In the genomic region with DNA sequence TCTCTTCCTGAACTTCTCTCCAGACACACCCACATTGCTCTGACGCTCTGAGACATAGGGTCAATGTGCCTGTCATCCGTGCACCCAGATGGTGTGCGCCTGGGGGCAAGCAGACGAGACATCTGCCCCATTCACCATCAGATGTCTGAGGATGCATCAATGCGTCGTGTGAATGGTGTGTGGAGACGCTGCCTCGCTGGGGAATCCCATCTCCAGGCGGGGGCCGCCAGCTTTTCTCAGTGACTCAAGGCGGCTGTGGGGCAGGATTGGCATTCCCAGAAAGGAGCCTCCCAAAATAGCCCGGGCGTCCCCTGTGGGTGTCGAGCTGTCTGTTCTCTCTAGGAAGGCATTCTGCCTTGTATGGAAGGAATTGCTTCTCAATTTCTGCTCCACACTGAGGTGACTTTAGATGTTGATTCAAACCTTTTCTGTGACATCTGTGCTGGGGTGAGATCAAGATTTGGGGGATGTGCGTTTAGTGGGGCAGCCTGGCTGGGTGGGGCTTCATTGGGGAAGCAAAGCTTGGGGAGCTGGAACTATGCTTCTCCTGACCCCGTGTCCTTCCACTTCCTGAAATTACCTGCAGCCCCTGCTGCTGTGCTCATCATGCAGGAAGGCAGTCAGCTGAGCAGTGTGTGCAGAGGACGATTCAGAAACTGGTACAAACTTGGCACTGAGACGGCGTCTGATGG, we compare ENCODE assay signal across 17 cellular contexts.
DNase-seq lines count a peak whose midpoint lies in the region; ATAC-seq and TF ChIP-seq lines count a peak whose summit lies in the region.
"Had no signal": no experiment of that assay in that cellular context is flagged by ENCODE, and none has a peak within 500 bp of the region (broad histone marks: within the 10 kb centered on the region; RNA-seq: fewer than 3 reads in every experiment).

No MANE protein-coding gene starts in this region.

- H3K27ac Mint-ChIP-seq in nephron progenitor cell: no peak overlapping the region
- H3K27ac Mint-ChIP-seq: activated naive CD4-positive, alpha-beta T cell treated with anti-CD3 and anti-CD28 coated beads, Interleukin-2, amount 10 ng/mL, durations not matched to agents 7 days and 5 days; dendritic cell treated with granulocyte-macrophage colony-stimulating factor and Interleukin-4, amounts not matched to agents 40 ng/mL and 50 ng/mL, for 4 days; natural killer cell treated with Interleukin-12 subunit alpha and Interleukin-12 subunit beta and Interleukin-15 and Interleukin-18, amount 100 ng/mL, for 72 hours; stimulated activated memory B cell treated with anti-CD40 and anti-IgM and Interleukin-4, amounts not matched to agents 10 μg/mL and 1 μg/mL and 100 μg/mL, for 72 hours had no signal

- H3K4me3 Mint-ChIP-seq in nephron progenitor cell: no peak overlapping the region
- H3K4me3 Mint-ChIP-seq: activated naive CD4-positive, alpha-beta T cell treated with anti-CD3 and anti-CD28 coated beads, Interleukin-2, amount 10 ng/mL, durations not matched to agents 7 days and 5 days; dendritic cell treated with granulocyte-macrophage colony-stimulating factor and Interleukin-4, amounts not matched to agents 40 ng/mL and 50 ng/mL, for 4 days; natural killer cell treated with Interleukin-12 subunit alpha and Interleukin-12 subunit beta and Interleukin-15 and Interleukin-18, amount 100 ng/mL, for 72 hours; stimulated activated memory B cell treated with anti-CD40 and anti-IgM and Interleukin-4, amounts not matched to agents 10 μg/mL and 1 μg/mL and 100 μg/mL, for 72 hours had no signal

- peaks cover 5% of the 10 kb centered on the region for H3K36me3 Mint-ChIP-seq in nephron progenitor cell (ENCODE audit: low read depth)
- H3K36me3 Mint-ChIP-seq: activated naive CD4-positive, alpha-beta T cell treated with anti-CD3 and anti-CD28 coated beads, Interleukin-2, amount 10 ng/mL, durations not matched to agents 7 days and 5 days; natural killer cell treated with Interleukin-12 subunit alpha and Interleukin-12 subunit beta and Interleukin-15 and Interleukin-18, amount 100 ng/mL, for 72 hours; stimulated activated memory B cell treated with anti-CD40 and anti-IgM and Interleukin-4, amounts not matched to agents 10 μg/mL and 1 μg/mL and 100 μg/mL, for 72 hours had no signal

- H3K9ac ChIP-seq in colonic mucosa (ENCODE audit: low read depth in 2 of 2, low read length in 2 of 2): no peak overlapping the region

- DNase-seq in AG08395 (ENCODE audit: low spot score) (peak; percentile 19), G401 (ENCODE audit: low spot score) (peak; percentile 51), colonic mucosa (peak; percentile 12), myocyte (ENCODE audit: low read depth) (peak; percentile 57), KBM-7 (no peak), activated T-cell treated with anti-CD3 and anti-CD28 coated beads for 4 hours (no peak), nephron progenitor cell (no peak)
- DNase-seq: activated naive CD4-positive, alpha-beta T cell treated with anti-CD3 and anti-CD28 coated beads, Interleukin-2, amount 10 ng/mL, durations not matched to agents 7 days and 5 days; DMS79; lower lobe of right lung; upper lobe of right lung; WERI-Rb-1 had no signal

- H3K27me3 ChIP-seq in colonic mucosa: no peaks in the 10 kb centered on the region
- H3K27me3 ChIP-seq: upper lobe of right lung had no signal

- H3K27ac ChIP-seq in colonic mucosa: no peak overlapping the region
- H3K27ac ChIP-seq: upper lobe of right lung, WERI-Rb-1 had no signal

- no peak overlapping the region for H3K4me3 ChIP-seq in colonic mucosa
- H3K4me3 ChIP-seq: HAP-1, lower lobe of right lung, upper lobe of right lung had no signal

- TF ChIP-seq CTCF in colonic mucosa (IDR thresholded peaks at IDR 0.05) (no peak), nephron progenitor cell (IDR thresholded peaks at IDR 0.05) (no peak)

- ATAC-seq in GM21367 (IDR thresholded peaks at IDR 0.05; ENCODE audit: unreplicated experiment): no peak
- ATAC-seq: lower lobe of right lung; natural killer cell treated with Interleukin-12 subunit alpha and Interleukin-12 subunit beta and Interleukin-15 and Interleukin-18, amount 100 ng/mL, for 72 hours; stimulated activated memory B cell treated with anti-CD40 and anti-IgM and Interleukin-4, amounts not matched to agents 10 μg/mL and 1 μg/mL and 100 μg/mL, for 72 hours; upper lobe of right lung had no signal

- H3K36me3 ChIP-seq in colonic mucosa: no peaks in the 10 kb centered on the region
- H3K36me3 ChIP-seq: HAP-1, lower lobe of right lung, upper lobe of right lung, WERI-Rb-1 had no signal

- H3K4me1 ChIP-seq in colonic mucosa: no peaks in the 10 kb centered on the region
- H3K4me1 ChIP-seq: HAP-1, lower lobe of right lung, upper lobe of right lung had no signal

- H3K4me1 Mint-ChIP-seq in nephron progenitor cell: no peaks in the 10 kb centered on the region
- H3K4me1 Mint-ChIP-seq: activated naive CD4-positive, alpha-beta T cell treated with anti-CD3 and anti-CD28 coated beads, Interleukin-2, amount 10 ng/mL, durations not matched to agents 7 days and 5 days; stimulated activated memory B cell treated with anti-CD40 and anti-IgM and Interleukin-4, amounts not matched to agents 10 μg/mL and 1 μg/mL and 100 μg/mL, for 72 hours had no signal

- peaks cover 29% of the 10 kb centered on the region for H3K27me3 Mint-ChIP-seq in nephron progenitor cell (ENCODE audit: low read depth, poor library complexity)

- in situ Hi-C loops in G401 (cut with HindIII; ENCODE audit: low sequenced_read_pairs) (no loop called here), KBM-7 (cut with MboI; ENCODE audit: low pct_unique_long_range_greater_than_20kb, low sequenced_read_pairs) (no loop called here)

- intact Hi-C loops in colonic mucosa (cut with DNase I): no loop called here

- H3K9me3 Mint-ChIP-seq in nephron progenitor cell: peaks cover 77% of the 10 kb centered on the region
- H3K9me3 Mint-ChIP-seq: activated naive CD4-positive, alpha-beta T cell treated with anti-CD3 and anti-CD28 coated beads, Interleukin-2, amount 10 ng/mL, durations not matched to agents 7 days and 5 days; dendritic cell treated with granulocyte-macrophage colony-stimulating factor and Interleukin-4, amounts not matched to agents 40 ng/mL and 50 ng/mL, for 4 days; natural killer cell treated with Interleukin-12 subunit alpha and Interleukin-12 subunit beta and Interleukin-15 and Interleukin-18, amount 100 ng/mL, for 72 hours had no signal

- no peaks in the 10 kb centered on the region for H3K9me3 ChIP-seq in colonic mucosa
- H3K9me3 ChIP-seq: HAP-1, lower lobe of right lung, upper lobe of right lung had no signal

Comparison
In these comparisons a context has a peak if more than half of its experiments do, and no peak if none do; other contexts are left out.
1. DNase-seq: peak in AG08395 (single experiment), G401 (single experiment), colonic mucosa (single experiment) and myocyte (single experiment); none in KBM-7 (single experiment), activated T-cell treated with anti-CD3 and anti-CD28 coated beads for 4 hours (single experiment) and nephron progenitor cell (single experiment).